Comparison of ENCODE assay signal across 1 cellular context in genomic region chr3:50279255-50280016, GRCh38.
A peak's percentile ranks its signal among the peaks of the same experiment; 100 is the strongest.
TF ChIP-seq lines count a peak whose summit lies in the region.

No MANE protein-coding gene starts in this region.

TF ChIP-seq in K562, 482 proteins besides CTCF, POLR2A, EP300 and RAD21:
- no peak for TF ChIP-seq MED1 (CRISPR knock-in tag; IDR thresholded peaks at IDR 0.05; ENCODE audit: borderline replicate concordance)
- TF ChIP-seq ZNF384 (IDR thresholded peaks at IDR 0.05; ENCODE audit: low read depth, low read length), result peak; percentile 56
- no peak for TF ChIP-seq SREBF2 (CRISPR knock-in tag; IDR thresholded peaks at IDR 0.05)
TF ChIP-seq in K562: peak in this region for 1.
